Comparison of ENCODE assay signal across 15 cellular contexts in genomic region chr1:103336376-103336775, GRCh38.
"Had no signal": no experiment of that assay in that cellular context is flagged by ENCODE, and none has a peak within 500 bp of the region (broad histone marks: within the 10 kb centered on the region; RNA-seq: fewer than 3 reads in every experiment).

No MANE protein-coding gene starts in this region.

- ATAC-seq: left lung; natural killer cell treated with Interleukin-12 subunit alpha and Interleukin-12 subunit beta and Interleukin-15 and Interleukin-18, amount 100 ng/mL, for 72 hours; psoas muscle; stimulated activated memory B cell treated with anti-CD40 and anti-IgM and Interleukin-4, amounts not matched to agents 10 μg/mL and 1 μg/mL and 100 μg/mL, for 72 hours had no signal

- DNase-seq: activated CD4-positive, alpha-beta T cell treated with anti-CD3 and anti-CD28 coated beads for 1 hour; activated CD4-positive, alpha-beta T cell treated with anti-CD3 and anti-CD28 coated beads, Interleukin-2, amount 50 U/mL, for 4 hours; activated naive CD4-positive, alpha-beta T cell treated with anti-CD3 and anti-CD28 coated beads, Interleukin-2, amount 10 ng/mL, durations not matched to agents 7 days and 5 days; endodermal cell; left lung; occipital lobe; psoas muscle; stimulated activated CD4-positive, alpha-beta T cell treated with anti-CD3 and anti-CD28 coated beads, Interleukin-2, amount 100 ng/mL, for 48 hours; T-helper 9 cell had no signal

- H3K4me3 ChIP-seq: ascending aorta, left lung, psoas muscle, SJSA1, tibial nerve had no signal

- H3K27ac ChIP-seq: ascending aorta, left lung, psoas muscle, SJSA1, tibial nerve, VCaP had no signal

- H3K27me3 ChIP-seq: ascending aorta, left lung, SJSA1, tibial nerve had no signal

- H3K9me3 ChIP-seq: ascending aorta, left lung, psoas muscle, SJSA1 had no signal

- H3K4me1 ChIP-seq: ascending aorta, left lung, psoas muscle, SJSA1 had no signal

- H3K36me3 ChIP-seq: ascending aorta, left lung, SJSA1, tibial nerve had no signal
